Comparison of ENCODE assay signal across 18 cellular contexts in genomic region chr6:164230259-164230658, GRCh38.
DNase-seq lines count a peak whose midpoint lies in the region; ATAC-seq and TF ChIP-seq lines count a peak whose summit lies in the region.
"Had no signal": no experiment of that assay in that cellular context is flagged by ENCODE, and none has a peak within 500 bp of the region (broad histone marks: within the 10 kb centered on the region; RNA-seq: fewer than 3 reads in every experiment).

No MANE protein-coding gene starts in this region.

- peaks cover 8% of the 10 kb centered on the region for H3K4me1 Mint-ChIP-seq in MCF 10A (ENCODE audit: insufficient read depth, unreplicated experiment)
- H3K4me1 Mint-ChIP-seq: B cell had no signal

- DNase-seq in Ammon's horn (ENCODE audit: low spot score) (peak; percentile 20), cerebellum (ENCODE audit: low spot score) (peak; percentile 34), inferior parietal cortex (ENCODE audit: extremely low spot score) (peak; percentile 51), putamen (ENCODE audit: low spot score) (peak; percentile 56), epidermal melanocyte (ENCODE audit: insufficient read length, low spot score) (no peak), MCF 10A (ENCODE audit: unreplicated experiment) (no peak)
- DNase-seq: ACHN; C1 segment of cervical spinal cord; Calu3; CD4-positive, alpha-beta T cell; DMS153; DMS79 treated with DMSO at 0.1 percent for 48 hours; EL; GDM1 had no signal

- no peaks in the 10 kb centered on the region for H3K36me3 Mint-ChIP-seq in MCF 10A (ENCODE audit: insufficient read depth, unreplicated experiment)

- H3K27ac Mint-ChIP-seq in MCF 10A (ENCODE audit: low read depth, unreplicated experiment) = no peak overlapping the region
- H3K27ac Mint-ChIP-seq: B cell; CD4-positive, alpha-beta T cell had no signal

- no peaks in the 10 kb centered on the region for H3K9me3 Mint-ChIP-seq in MCF 10A (ENCODE audit: unreplicated experiment)

- CTCF ChIA-PET in MCF 10A (lab: Yijun Ruan, JAX) = no interaction called here

- BruUV-seq in MCF 10A (replicated peaks; lab: Mats Ljungman, UMichigan) = no TSS peak

- POLR2A ChIA-PET in MCF 10A (lab: Yijun Ruan, JAX) = no interaction called here

- no peak for ATAC-seq in HG02610 (IDR thresholded peaks at IDR 0.05; ENCODE audit: unreplicated experiment)
- ATAC-seq in GM19395 (IDR thresholded peaks at IDR 0.05; ENCODE audit: unreplicated experiment) = no peak
- ATAC-seq: HCT116 had no signal

- H3K27me3 Mint-ChIP-seq in MCF 10A (ENCODE audit: insufficient read depth, unreplicated experiment) = no peaks in the 10 kb centered on the region
- H3K27me3 Mint-ChIP-seq: B cell; CD4-positive, alpha-beta T cell had no signal

- TF ChIP-seq CTCF in MCF 10A (IDR thresholded peaks at IDR 0.05; ENCODE audit: unreplicated experiment) = no peak

- intact Hi-C loops in MCF 10A (cut with micrococcal nuclease) = no loop called here

- no peak overlapping the region for H3K4me3 Mint-ChIP-seq in MCF 10A (ENCODE audit: unreplicated experiment)
- H3K4me3 Mint-ChIP-seq: B cell; CD4-positive, alpha-beta T cell had no signal

Comparison
In these comparisons a context has a peak if more than half of its experiments do, and no peak if none do; other contexts are left out.
1. DNase-seq: peak in Ammon's horn (single experiment), cerebellum (single experiment), inferior parietal cortex (single experiment) and putamen (single experiment); none in epidermal melanocyte (single experiment) and MCF 10A (single experiment).